16 cellular contexts compared by ENCODE assay signal in the genomic region with DNA sequence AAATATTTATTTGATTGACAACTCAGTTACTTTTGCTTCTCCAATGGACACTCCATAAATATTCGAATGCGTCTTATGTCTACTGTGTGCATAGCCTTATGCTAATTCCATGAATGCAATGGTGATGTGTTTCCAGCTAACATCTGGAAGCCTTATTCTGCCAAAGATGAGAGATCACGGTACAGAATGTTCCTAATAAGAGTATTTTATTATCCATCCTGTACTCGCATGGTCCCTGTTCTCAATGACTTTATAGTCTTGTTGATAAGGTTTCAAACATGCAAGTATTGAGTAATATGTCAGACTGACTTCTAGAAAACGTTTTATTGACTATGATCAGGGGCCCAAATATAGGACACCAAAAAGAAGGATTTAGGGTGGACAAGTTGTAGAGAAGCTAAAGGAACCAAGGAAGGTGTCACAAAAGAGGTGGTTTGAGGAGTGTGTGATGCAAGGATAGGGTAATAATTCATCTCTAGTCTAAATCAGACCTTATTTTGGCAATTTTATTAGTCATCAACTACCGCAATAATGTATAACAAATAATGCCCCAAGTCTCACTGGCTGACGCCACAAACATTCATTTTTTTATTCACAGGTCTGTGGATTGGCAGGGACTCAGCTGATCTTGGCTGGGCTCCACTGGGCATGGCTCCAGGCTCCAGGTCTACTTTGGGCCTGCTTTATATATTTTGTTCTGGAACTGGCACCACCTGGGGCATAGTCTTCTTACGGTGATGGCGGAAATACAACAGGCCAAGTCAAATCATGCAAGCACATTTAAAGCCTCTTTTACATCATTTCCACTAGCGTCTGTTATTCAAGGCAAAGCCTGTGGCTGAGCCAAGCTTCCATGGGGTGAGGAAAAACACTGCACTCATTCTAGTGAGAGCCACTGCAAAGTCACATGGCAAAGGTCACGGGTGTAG. TPM values are rescaled to one million over a fixed set of nuclear protein-coding genes. Genes with fewer than 3 reads are reported as not detected.
A peak's percentile ranks its signal among the peaks of the same experiment; 100 is the strongest.
DNase-seq lines count a peak whose midpoint lies in the region; FAIRE-seq and TF ChIP-seq lines count a peak whose summit lies in the region.
"Had no signal": no experiment of that assay in that cellular context is flagged by ENCODE, and none has a peak within 500 bp of the region (broad histone marks: within the 10 kb centered on the region; RNA-seq: fewer than 3 reads in every experiment).

No MANE protein-coding gene starts in this region.

- H3K9me3 ChIP-seq in OCI-LY3 (ENCODE audit: insufficient read depth, low read length) (no peaks in the 10 kb centered on the region), prostate gland (no peaks in the 10 kb centered on the region), ovary (no peaks in the 10 kb centered on the region)
- H3K9me3 ChIP-seq: BE2C had no signal

- peak overlapping the region; percentile 85 for H3K4me2 ChIP-seq in OCI-LY3 (ENCODE audit: low read length)
- H3K4me2 ChIP-seq: smooth muscle cell had no signal

- H3K4me1 Mint-ChIP-seq in activated CD4-positive, alpha-beta T cell treated with anti-CD3 and anti-CD28 coated beads, Interleukin-2, amount 10 ng/mL, durations not matched to agents 7 days and 5 days: peaks cover 8% of the 10 kb centered on the region
- H3K4me1 Mint-ChIP-seq: mesothelial cell of epicardium had no signal

- H3K36me3 ChIP-seq in OCI-LY3 (replicated peaks; ENCODE audit: low read depth, low read length): no peaks in the 10 kb centered on the region
- no peaks in the 10 kb centered on the region for H3K36me3 ChIP-seq in prostate gland
- H3K36me3 ChIP-seq in ovary: no peaks in the 10 kb centered on the region
- H3K36me3 ChIP-seq: BE2C, stomach had no signal

- POLR2A ChIA-PET in activated CD4-positive, alpha-beta T cell treated with anti-CD3 and anti-CD28 coated beads, Interleukin-2, amount 10 ng/mL, durations not matched to agents 7 days and 5 days (lab: Charles Lee): no interaction called here

- CTCF ChIA-PET in activated CD4-positive, alpha-beta T cell treated with anti-CD3 and anti-CD28 coated beads, Interleukin-2, amount 10 ng/mL, durations not matched to agents 7 days and 5 days (lab: Charles Lee): interaction anchor here (0.6 to 0.9 kb wide), 5 partner anchors 9 to 756 kb away, joined by 3 to 5 read pairs (median 3); no protein-coding TSS in a partner anchor

- peaks cover 3% of the 10 kb centered on the region for H3K9me3 Mint-ChIP-seq in activated CD4-positive, alpha-beta T cell treated with anti-CD3 and anti-CD28 coated beads, Interleukin-2, amount 10 ng/mL, durations not matched to agents 7 days and 5 days

- TF ChIP-seq POLR2A in GM12892 (IDR thresholded peaks at IDR 0.05; ENCODE audit: low read depth, low read length) (no peak), prostate gland (IDR thresholded peaks at IDR 0.05) (no peak), ovary (IDR thresholded peaks at IDR 0.05) (no peak)

- 24% methylated on average over 11 of the region's 11 CpGs for WGBS in prostate gland
- WGBS in ovary, 3 donors: 65 to 74% (median 68%) methylated on average over 11 of the region's 11 CpGs

- no peaks in the 10 kb centered on the region for H3K27me3 Mint-ChIP-seq in activated CD4-positive, alpha-beta T cell treated with anti-CD3 and anti-CD28 coated beads, Interleukin-2, amount 10 ng/mL, durations not matched to agents 7 days and 5 days

- H3K27me3 ChIP-seq in OCI-LY3 (ENCODE audit: low read depth, low read length) (no peaks in the 10 kb centered on the region), prostate gland (replicated peaks; ENCODE audit: insufficient read depth) (no peaks in the 10 kb centered on the region), ovary (no peaks in the 10 kb centered on the region)
- H3K27me3 ChIP-seq: BE2C had no signal

- peaks cover 86% of the 10 kb centered on the region for H3K4me1 ChIP-seq in OCI-LY3 (ENCODE audit: low read length)
- peaks cover 4% of the 10 kb centered on the region for H3K4me1 ChIP-seq in prostate gland (replicated peaks)
- H3K4me1 ChIP-seq in ovary (ENCODE audit: insufficient read depth): no peaks in the 10 kb centered on the region
- H3K4me1 ChIP-seq: BE2C, stomach had no signal

- H3K4me3 ChIP-seq in OCI-LY3 (ENCODE audit: low read length) (peak overlapping the region; percentile 67), choroid plexus epithelial cell (ENCODE audit: low read depth, low read length) (no peak overlapping the region), prostate gland (no peak overlapping the region), ovary (no peak overlapping the region)
- H3K4me3 ChIP-seq: smooth muscle cell, stomach had no signal

- DNase-seq in GM12892 (ENCODE audit: insufficient read length) (no peak), choroid plexus epithelial cell (ENCODE audit: low read depth) (peak; percentile 31), prostate gland (ENCODE audit: low spot score) (peak; percentile 72), ovary (no peak), NCI-H2081 treated with DMSO at 0.1 percent for 48 hours (lab: John Stamatoyannopoulos, UW) (no peak)
- no peak for DNase-seq in activated CD4-positive, alpha-beta T cell treated with anti-CD3 and anti-CD28 coated beads for 1 hour
- DNase-seq in activated CD4-positive, alpha-beta T cell treated with anti-CD3 and anti-CD28 coated beads, Interleukin-2, amount 10 ng/mL, durations not matched to agents 7 days and 5 days: no peak
- DNase-seq: activated gamma-delta T cell treated with Interleukin-2 at 50 U/mL for 16 hours, BE2C, NCI-H226, stomach had no signal

- H3K27ac ChIP-seq in OCI-LY3 (ENCODE audit: low read length): peak overlapping the region; percentile 100
- peak overlapping the region; percentile 47 to 65 for H3K27ac ChIP-seq in prostate gland
- no peak overlapping the region for H3K27ac ChIP-seq in ovary
- H3K27ac ChIP-seq: stomach had no signal

- H3K4me3 Mint-ChIP-seq in activated CD4-positive, alpha-beta T cell treated with anti-CD3 and anti-CD28 coated beads, Interleukin-2, amount 10 ng/mL, durations not matched to agents 7 days and 5 days: no peak overlapping the region
- H3K4me3 Mint-ChIP-seq: mesothelial cell of epicardium had no signal

- no peak overlapping the region for H3K27ac Mint-ChIP-seq in activated CD4-positive, alpha-beta T cell treated with anti-CD3 and anti-CD28 coated beads, Interleukin-2, amount 10 ng/mL, durations not matched to agents 7 days and 5 days
- H3K27ac Mint-ChIP-seq: mesothelial cell of epicardium had no signal

- H3K36me3 Mint-ChIP-seq in activated CD4-positive, alpha-beta T cell treated with anti-CD3 and anti-CD28 coated beads, Interleukin-2, amount 10 ng/mL, durations not matched to agents 7 days and 5 days (ENCODE audit: low read depth): no peaks in the 10 kb centered on the region

- intact Hi-C loops in prostate gland (cut with DNase I): no loop called here
- intact Hi-C loops in ovary (cut with DNase I): no loop called here

- no peak for TF ChIP-seq CTCF in OCI-LY3 (IDR thresholded peaks at IDR 0.05; ENCODE audit: low read depth, low read length)
- no peak for TF ChIP-seq CTCF in choroid plexus epithelial cell (conservative IDR thresholded peaks at IDR 0.05; ENCODE audit: low read depth, low read length)
- TF ChIP-seq CTCF in prostate gland (IDR thresholded peaks at IDR 0.05): no peak
- TF ChIP-seq CTCF in ovary (IDR thresholded peaks at IDR 0.05): no peak

- peak; percentile 21 for FAIRE-seq in GM12892 (lab: Jason Lieb, UNC)
- FAIRE-seq: endometrium, H54 had no signal

- TF ChIP-seq EP300 in ovary (IDR thresholded peaks at IDR 0.05): no peak

- no peaks in the 10 kb centered on the region for H4K20me1 ChIP-seq in OCI-LY3 (ENCODE audit: insufficient read depth, low read length)

- peak overlapping the region; percentile 81 for H3K9ac ChIP-seq in OCI-LY3 (ENCODE audit: low read length)

- peaks cover 43% of the 10 kb centered on the region for H3K79me2 ChIP-seq in OCI-LY3 (ENCODE audit: low read length)

- H2AFZ ChIP-seq in OCI-LY3 (ENCODE audit: low read depth, low read length): no peak overlapping the region

RNA-seq across cellular contexts. Expression of gene CD83, which starts 24.4 kb away (rescaled TPM):
- polyA plus RNA-seq in GM12892 (2012; ENCODE audit: missing spikeins): 54.7 TPM
- total RNA-seq in prostate gland (1 to 10 TPM; 5.5 to 5.7 TPM), ovary (10 to 100 TPM in 6 of 7 donors, 1 to 10 TPM in 1; 3.4 to 29.0 (median 22.2) TPM)
- polyA plus RNA-seq in ovary: 10 to 100 TPM in 1 of 2 donors, 1 to 10 TPM in 1; 7.3 to 29.4 TPM
- 10 to 100 TPM in 1 of 2 experiments, 1 to 10 TPM in 1; 8.7 to 10.3 TPM for total RNA-seq in activated CD4-positive, alpha-beta T cell treated with anti-CD3 and anti-CD28 coated beads, Interleukin-2, amount 10 ng/mL, durations not matched to agents 7 days and 5 days

Comparison
In these comparisons a context has a peak if more than half of its experiments do, and no peak if none do; other contexts are left out.
1. DNase-seq: peak in choroid plexus epithelial cell (single experiment) and prostate gland (single experiment); none in GM12892 (single experiment), ovary (0 of 5), activated CD4-positive, alpha-beta T cell treated with anti-CD3 and anti-CD28 coated beads for 1 hour (single experiment), activated CD4-positive, alpha-beta T cell treated with anti-CD3 and anti-CD28 coated beads, Interleukin-2, amount 10 ng/mL, durations not matched to agents 7 days and 5 days (single experiment) and NCI-H2081 treated with DMSO at 0.1 percent for 48 hours (single experiment).
2. H3K27ac ChIP-seq: peak in OCI-LY3 (single experiment) and prostate gland (2 of 2); none in ovary (0 of 2).